In the genomic region with DNA sequence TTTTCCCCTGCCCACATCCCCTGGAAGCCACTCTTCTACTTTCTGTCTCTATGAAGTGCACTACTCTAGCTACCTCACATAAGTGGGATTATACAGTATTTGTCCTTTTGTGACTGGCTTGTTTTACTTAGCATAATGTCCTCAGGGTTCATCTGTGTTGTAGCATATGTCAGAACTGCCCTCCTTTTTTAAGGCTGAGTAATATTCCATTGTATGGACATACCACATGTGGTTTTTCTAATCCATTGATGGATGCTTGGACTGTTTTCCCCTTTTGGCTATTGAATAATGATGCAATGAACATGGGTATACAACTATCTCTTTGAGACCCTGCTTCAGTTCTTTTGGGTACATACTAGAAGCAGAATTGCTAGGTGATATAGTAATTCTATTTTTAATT, we compare ENCODE assay signal across 21 cellular contexts.
A peak's percentile ranks its signal among the peaks of the same experiment; 100 is the strongest.
DNase-seq lines count a peak whose midpoint lies in the region; ATAC-seq, FAIRE-seq and TF ChIP-seq lines count a peak whose summit lies in the region.
"Had no signal": no experiment of that assay in that cellular context is flagged by ENCODE, and none has a peak within 500 bp of the region (broad histone marks: within the 10 kb centered on the region; RNA-seq: fewer than 3 reads in every experiment).

No MANE protein-coding gene starts in this region.

- H3F3A ChIP-seq in GM23248 (ENCODE audit: insufficient read depth): peaks cover 59% of the 10 kb centered on the region
- H3F3A ChIP-seq in smooth muscle cell (ENCODE audit: low read depth): peaks cover 12% of the 10 kb centered on the region

- BruUV-seq in K562 (replicated peaks; lab: Mats Ljungman, UMichigan): no TSS peak

- no peaks in the 10 kb centered on the region for H3K9me2 ChIP-seq in GM23248 (ENCODE audit: insufficient read depth)

- no peak for DNase-seq in GM23248
- DNase-seq in HFFc6: no peak
- DNase-seq in K562 (ENCODE audit: extremely low read depth in 1 of 4, low spot score in 3 of 4): no peak
- DNase-seq in smooth muscle cell (lab: John Stamatoyannopoulos, UW; ENCODE audit: unreplicated experiment): no peak
- no peak for DNase-seq in posterior cingulate gyrus
- DNase-seq: AML-193; CD4-positive, alpha-beta memory T cell; DMS153; DMS79; GDM1; H9; IMR-90; Karpas-422; KBM-7 had no signal

- no peak for FAIRE-seq in K562 (lab: Jason Lieb, UNC)
- FAIRE-seq: A204.1, HTR-8/SVneo had no signal

- ATAC-seq in K562 (no peak), GM18517 (IDR thresholded peaks at IDR 0.05; ENCODE audit: unreplicated experiment) (no peak)
- ATAC-seq in activated CD4-positive, CD25-positive, alpha-beta regulatory T cell treated with anti-CD3 and anti-CD28 coated beads, Interleukin-2, amount 50 U/mL, for 24 hours: no peak
- ATAC-seq: GM23338 had no signal

- H3K4me3 Mint-ChIP-seq in HFFc6: no peak overlapping the region
- H3K4me3 Mint-ChIP-seq: CD14-positive monocyte; CD4-positive, alpha-beta memory T cell; GM23338; H9 had no signal

- H3K4me2 ChIP-seq in GM23248 (ENCODE audit: unreplicated experiment) (no peak overlapping the region), K562 (ENCODE audit: insufficient read depth, low read length) (no peak overlapping the region), smooth muscle cell (no peak overlapping the region)
- H3K4me2 ChIP-seq: BLaER1, GM23338 had no signal

- TF ChIP-seq CTCF in HFFc6 (IDR thresholded peaks at IDR 0.05): no peak
- TF ChIP-seq CTCF in K562 (IDR thresholded peaks at IDR 0.05 in 2 of 3, conservative IDR thresholded peaks at IDR 0.05 in 1 of 3; ENCODE audit: insufficient read depth in 2 of 3, low read depth in 1 of 3, low read length in 3 of 3): no peak
- no peak for TF ChIP-seq CTCF in smooth muscle cell (IDR thresholded peaks at IDR 0.05; ENCODE audit: borderline replicate concordance, insufficient read depth, poor library complexity, severe bottlenecking)

- H2AFZ ChIP-seq in GM23248 (no peak overlapping the region), K562 (ENCODE audit: low read depth, low read length) (no peak overlapping the region), smooth muscle cell (ENCODE audit: low read depth) (no peak overlapping the region)
- H2AFZ ChIP-seq: GM23338 had no signal

- H3K27ac Mint-ChIP-seq in HFFc6: peak overlapping the region; percentile 99
- H3K27ac Mint-ChIP-seq: CD14-positive monocyte; CD4-positive, alpha-beta memory T cell; GM23338; H9 had no signal

- in situ Hi-C loops in GM23248 (cut with MboI): no loop called here
- in situ Hi-C loops in K562 (cut with MboI): no loop called here

- TF ChIP-seq EP300 in K562 (IDR thresholded peaks at IDR 0.05; ENCODE audit: low read length): no peak

- peaks cover 55% of the 10 kb centered on the region for H3K4me1 ChIP-seq in GM23248 (ENCODE audit: insufficient read depth)
- no peaks in the 10 kb centered on the region for H3K4me1 ChIP-seq in K562 (replicated peaks in 1 of 2; ENCODE audit: control insufficient read depth in 2 of 2, insufficient read depth in 2 of 2, low read length in 2 of 2)
- no peaks in the 10 kb centered on the region for H3K4me1 ChIP-seq in smooth muscle cell (ENCODE audit: low read depth)

- peak overlapping the region; percentile 61 for H3K9ac ChIP-seq in GM23248
- H3K9ac ChIP-seq in K562 (ENCODE audit: insufficient read depth in 1 of 2, low read depth in 2 of 2, low read length in 2 of 2): no peak overlapping the region
- H3K9ac ChIP-seq in smooth muscle cell (ENCODE audit: low read depth): peak overlapping the region; percentile 15
- H3K9ac ChIP-seq: BLaER1 had no signal

- peaks cover 71% of the 10 kb centered on the region for H3K79me2 ChIP-seq in GM23248 (ENCODE audit: insufficient read depth)
- H3K79me2 ChIP-seq in K562 (ENCODE audit: control insufficient read depth, insufficient read depth, low read length): no peaks in the 10 kb centered on the region
- peaks cover 55% of the 10 kb centered on the region for H3K79me2 ChIP-seq in smooth muscle cell (ENCODE audit: low read depth)

- no peaks in the 10 kb centered on the region for H3K9me1 ChIP-seq in K562 (ENCODE audit: control insufficient read depth, insufficient read depth, low read length)

- peaks cover 9% of the 10 kb centered on the region for H3K36me3 Mint-ChIP-seq in HFFc6 (ENCODE audit: low read depth)

- CTCF ChIA-PET in K562 (lab: Yijun Ruan, JAX; ENCODE audit: low intra/inter-chr PET ratio): no interaction called here

- H3K4me1 Mint-ChIP-seq in HFFc6 (ENCODE audit: low read depth): peaks cover 89% of the 10 kb centered on the region

- peaks cover 7% of the 10 kb centered on the region for H3K9me3 Mint-ChIP-seq in HFFc6

- no peaks in the 10 kb centered on the region for H3K27me3 ChIP-seq in GM23248 (replicated peaks; ENCODE audit: insufficient read depth)
- H3K27me3 ChIP-seq in K562 (ENCODE audit: control insufficient read depth in 2 of 2, insufficient read depth in 2 of 2, low read length in 2 of 2): peaks cover 9 to 40% of the 10 kb centered on the region in 2 experiments; a peak in 4 of 5 replicates
- no peaks in the 10 kb centered on the region for H3K27me3 ChIP-seq in smooth muscle cell (ENCODE audit: low read depth)
- H3K27me3 ChIP-seq: BLaER1 had no signal

- no peak for TF ChIP-seq RAD21 in K562 (CRISPR knock-in tag; conservative IDR thresholded peaks at IDR 0.05 in 1 of 2, IDR thresholded peaks at IDR 0.05 in 1 of 2)

- POLR2A ChIA-PET in K562 (lab: Yijun Ruan, JAX): no interaction called here

- H3K27ac ChIP-seq in GM23248 (peak overlapping the region; percentile 99), K562 (ENCODE audit: extremely low read depth, low read depth, low read length) (no peak overlapping the region), smooth muscle cell (ENCODE audit: low read depth) (peak overlapping the region; percentile 93)
- H3K27ac ChIP-seq: BLaER1 had no signal

- H4K20me1 ChIP-seq in GM23248 (ENCODE audit: insufficient read depth) (no peaks in the 10 kb centered on the region), K562 (replicated peaks; ENCODE audit: control insufficient read depth, insufficient read depth, low read length) (peaks cover 5% of the 10 kb centered on the region; the same call in 1 of the 2 replicates), smooth muscle cell (ENCODE audit: low read depth) (no peaks in the 10 kb centered on the region)

- peaks cover 3% of the 10 kb centered on the region; the same call in 1 of the 2 replicates for H3K27me3 Mint-ChIP-seq in HFFc6 (ENCODE audit: insufficient read depth)
- H3K27me3 Mint-ChIP-seq: CD4-positive, alpha-beta memory T cell had no signal

- H3K9me3 ChIP-seq in GM23248 (ENCODE audit: low read depth) (no peaks in the 10 kb centered on the region), K562 (replicated peaks; ENCODE audit: control insufficient read depth, insufficient read depth, low read depth, low read length) (no peaks in the 10 kb centered on the region), smooth muscle cell (replicated peaks; ENCODE audit: low read depth) (no peaks in the 10 kb centered on the region)

- intact Hi-C loops in K562 (cut with micrococcal nuclease) (no loop called here), posterior cingulate gyrus (cut with DNase I) (no loop called here)

- H3K4me3 ChIP-seq in GM23248 (no peak overlapping the region), K562 (no peak overlapping the region), smooth muscle cell (no peak overlapping the region)
- H3K4me3 ChIP-seq: BLaER1, GM23338 had no signal

- no peak for TF ChIP-seq POLR2A in K562 (conservative IDR thresholded peaks at IDR 0.05)

- H3K36me3 ChIP-seq in GM23248 (ENCODE audit: low read depth) (no peaks in the 10 kb centered on the region), K562 (ENCODE audit: control insufficient read depth, insufficient read depth, low read length) (no peaks in the 10 kb centered on the region), smooth muscle cell (ENCODE audit: low read depth) (no peaks in the 10 kb centered on the region)

TF ChIP-seq in K562, 482 proteins besides CTCF, POLR2A, EP300 and RAD21:
- no peak for TF ChIP-seq MAX (CRISPR knock-in tag; IDR thresholded peaks at IDR 0.05)
- TF ChIP-seq ZNF146 (CRISPR knock-in tag; IDR thresholded peaks at IDR 0.05; ENCODE audit: unreplicated experiment): peak; percentile 88
- TF ChIP-seq CREB3 (tag; conservative IDR thresholded peaks at IDR 0.05; ENCODE audit: low read depth): no peak
- TF ChIP-seq RBM25 (IDR thresholded peaks at IDR 0.05; ENCODE audit: low read depth, low read length, severe bottlenecking): peak; percentile 32

Comparison
In these comparisons a context has a peak if more than half of its experiments do, and no peak if none do; other contexts are left out.
1. H3K9ac ChIP-seq: peak in GM23248 (single experiment) and smooth muscle cell (single experiment); none in K562 (0 of 2).